In the genomic region with DNA sequence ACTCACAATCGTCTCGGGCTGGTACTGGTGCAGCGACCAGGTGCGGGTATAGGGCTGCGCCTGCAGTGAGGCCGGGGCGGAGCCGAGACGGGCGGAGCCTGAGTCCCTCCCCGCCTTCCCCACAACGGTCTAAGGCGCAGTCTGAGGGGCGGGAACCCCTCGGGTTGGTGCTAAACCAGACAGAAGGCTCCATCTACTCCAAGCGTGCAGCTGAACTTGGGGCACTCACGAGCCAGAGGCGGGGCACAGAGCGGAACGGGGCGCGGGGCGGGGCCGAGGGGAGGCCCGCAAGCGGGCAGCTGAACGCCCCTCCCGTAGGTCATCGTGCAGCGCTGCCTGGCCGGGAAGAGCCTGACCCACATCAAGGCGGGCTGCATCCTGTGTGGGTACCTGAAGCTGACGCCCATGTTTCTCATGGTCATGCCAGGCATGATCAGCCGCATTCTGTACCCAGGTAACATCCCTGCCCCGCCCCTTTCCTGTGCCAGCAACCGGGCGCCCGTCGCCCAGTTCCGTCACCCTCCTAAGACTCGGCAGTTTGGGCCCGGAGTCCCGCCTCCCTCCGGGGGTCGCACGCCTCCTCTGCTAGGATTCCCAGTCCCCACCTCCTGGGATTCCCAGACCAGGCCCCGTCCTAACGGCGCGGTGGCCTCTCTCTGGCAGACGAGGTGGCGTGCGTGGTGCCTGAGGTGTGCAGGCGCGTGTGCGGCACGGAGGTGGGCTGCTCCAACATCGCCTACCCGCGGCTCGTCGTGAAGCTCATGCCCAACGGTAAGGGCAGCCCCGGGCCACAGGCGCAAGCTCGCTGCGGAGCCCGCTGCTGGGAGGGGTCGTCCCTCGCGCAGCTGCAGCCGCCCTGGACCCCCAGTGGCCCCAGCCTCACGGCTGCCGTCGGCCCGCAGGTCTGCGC, we compare ENCODE assay signal across 8 cellular contexts.
DNase-seq lines count a peak whose midpoint lies in the region; ATAC-seq and TF ChIP-seq lines count a peak whose summit lies in the region.

No MANE protein-coding gene starts in this region.

- peak overlapping the region; percentile 45 for H3K4me3 ChIP-seq in astrocyte of the spinal cord (ENCODE audit: low read depth, low read length)

- H3K4me1 Mint-ChIP-seq in T-helper 1 cell treated with Interleukin-12 subunit alpha and Interleukin-12 subunit beta and Interleukin-4 antibody, amounts not matched to agents 30 μg/mL and 1 μg/mL, for 36 hours (ENCODE audit: low read depth), result peaks cover 6% of the 10 kb centered on the region

- H3K27ac Mint-ChIP-seq in T-helper 1 cell treated with Interleukin-12 subunit alpha and Interleukin-12 subunit beta and Interleukin-4 antibody, amounts not matched to agents 30 μg/mL and 1 μg/mL, for 36 hours, result no peak overlapping the region

- H3K4me3 Mint-ChIP-seq in T-helper 1 cell treated with Interleukin-12 subunit alpha and Interleukin-12 subunit beta and Interleukin-4 antibody, amounts not matched to agents 30 μg/mL and 1 μg/mL, for 36 hours, result peak overlapping the region; percentile 84

- peaks cover 10% of the 10 kb centered on the region for H3K27me3 Mint-ChIP-seq in T-helper 1 cell treated with Interleukin-12 subunit alpha and Interleukin-12 subunit beta and Interleukin-4 antibody, amounts not matched to agents 30 μg/mL and 1 μg/mL, for 36 hours (ENCODE audit: low read depth)

- DNase-seq in D341Med (ENCODE audit: low spot score) (peak; percentile 80), HuH-7 (ENCODE audit: low spot score) (peak; percentile 79), astrocyte of the spinal cord (ENCODE audit: low read depth, low spot score) (no peak), iPS-NIHi7 (ENCODE audit: extremely low spot score) (peak; percentile 85), NCI-H2107 (lab: John Stamatoyannopoulos, UW) (no peak)
- peak; percentile 73 for DNase-seq in stimulated activated CD4-positive, alpha-beta T cell treated with anti-CD3 and anti-CD28 coated beads, Interleukin-15, amount 100 ng/mL, for 24 hours

- in situ Hi-C loops in astrocyte of the spinal cord (cut with HindIII; ENCODE audit: low sequenced_read_pairs), result no loop called here

- ATAC-seq in GM21360 (IDR thresholded peaks at IDR 0.05; ENCODE audit: unreplicated experiment), result peak; percentile 57

- no peaks in the 10 kb centered on the region for H3K9me3 Mint-ChIP-seq in T-helper 1 cell treated with Interleukin-12 subunit alpha and Interleukin-12 subunit beta and Interleukin-4 antibody, amounts not matched to agents 30 μg/mL and 1 μg/mL, for 36 hours

- TF ChIP-seq CTCF in astrocyte of the spinal cord (IDR thresholded peaks at IDR 0.05; ENCODE audit: low read depth, low read length), result no peak

- peaks cover 8% of the 10 kb centered on the region for H3K36me3 Mint-ChIP-seq in T-helper 1 cell treated with Interleukin-12 subunit alpha and Interleukin-12 subunit beta and Interleukin-4 antibody, amounts not matched to agents 30 μg/mL and 1 μg/mL, for 36 hours (ENCODE audit: low read depth)

Comparison
In these comparisons a context has a peak if more than half of its experiments do, and no peak if none do; other contexts are left out.
1. DNase-seq: peak in D341Med (single experiment), HuH-7 (single experiment), iPS-NIHi7 (single experiment) and stimulated activated CD4-positive, alpha-beta T cell treated with anti-CD3 and anti-CD28 coated beads, Interleukin-15, amount 100 ng/mL, for 24 hours (single experiment); none in astrocyte of the spinal cord (single experiment) and NCI-H2107 (single experiment).